12 cellular contexts compared by ENCODE assay signal in genomic region chr12:6547987-6548386, GRCh38. TPM values are rescaled to one million over a fixed set of nuclear protein-coding genes. Genes with fewer than 3 reads are reported as not detected.
DNase-seq lines count a peak whose midpoint lies in the region; ATAC-seq, FAIRE-seq and TF ChIP-seq lines count a peak whose summit lies in the region.
"Had no signal": no experiment of that assay in that cellular context is flagged by ENCODE, and none has a peak within 500 bp of the region (broad histone marks: within the 10 kb centered on the region; RNA-seq: fewer than 3 reads in every experiment).

No MANE protein-coding gene starts in this region.

- H3K27ac ChIP-seq in skin epidermis = peak overlapping the region in 13 of 21 experiments; percentile 3 to 85 (median 65)

- intact Hi-C loops in left cardiac atrium (cut with DNase I) = no loop called here

- peak in 1 of 2 donors; percentile 14 for ATAC-seq in left cardiac atrium
- ATAC-seq in GM21423 (IDR thresholded peaks at IDR 0.05; ENCODE audit: unreplicated experiment) = no peak
- no peak for ATAC-seq in GM19455 (IDR thresholded peaks at IDR 0.05; ENCODE audit: unreplicated experiment)
- no peak for ATAC-seq in HG02840 (IDR thresholded peaks at IDR 0.05; ENCODE audit: low FRiP score, unreplicated experiment)

- DNase-seq in GM03348 (ENCODE audit: low spot score) (peak; percentile 80), amniotic stem cell (lab: John Stamatoyannopoulos, UW) (peak; percentile 52), left cardiac atrium (peak; percentile 57), GM12891 (ENCODE audit: insufficient read length, low spot score) (no peak)
- DNase-seq: activated CD4-positive, alpha-beta T cell treated with anti-CD3 and anti-CD28 coated beads, Interleukin-2, amount 10 ng/mL, durations not matched to agents 24 days and 14 days; NCI-H1092; Peyer's patch had no signal

- TF ChIP-seq POLR2A in GM12891 (IDR thresholded peaks at IDR 0.05; ENCODE audit: low read depth, low read length) = no peak

- no peak overlapping the region for H3K4me3 ChIP-seq in skin epidermis
- H3K4me3 ChIP-seq: Peyer's patch had no signal

- FAIRE-seq in GM12891 (lab: Jason Lieb, UNC) = no peak
- FAIRE-seq: islet of Langerhans had no signal

TF ChIP-seq in GM12891, 5 proteins besides CTCF, POLR2A, EP300 and RAD21:
- TF ChIP-seq POU2F2 (IDR thresholded peaks at IDR 0.05; ENCODE audit: low read depth, low read length) (no peak), TAF1 (IDR thresholded peaks at IDR 0.05; ENCODE audit: low read depth, low read length) (no peak), SPI1 (IDR thresholded peaks at IDR 0.05; ENCODE audit: low read depth, low read length) (no peak), PAX5 (IDR thresholded peaks at IDR 0.05; ENCODE audit: insufficient read depth, low read length, severe bottlenecking) (no peak), POLR2AphosphoS5 (IDR thresholded peaks at IDR 0.05; ENCODE audit: low read depth, low read length) (no peak)

RNA-seq across cellular contexts. Expression of gene IFFO1, which starts 7.9 kb away (rescaled TPM):
- 10 to 100 TPM; 18.1 to 19.5 TPM for total RNA-seq in left cardiac atrium
- 9.9 TPM for polyA plus RNA-seq in GM12891 (2012; ENCODE audit: low read depth, missing spikeins)

RNA-seq across cellular contexts. Expression of gene GAPDH, which starts 13.7 kb away (rescaled TPM):
- total RNA-seq in left cardiac atrium = 1,000 to 10,000 TPM; 3,044 to 4,078 TPM
- polyA plus RNA-seq in GM12891 (2012; ENCODE audit: low read depth, missing spikeins) = 8,862 TPM

RNA-seq across cellular contexts. Expression of gene NOP2, which starts 20.1 kb away (rescaled TPM):
- 10 to 100 TPM; 16.0 to 30.5 TPM for total RNA-seq in left cardiac atrium
- 56.8 TPM for polyA plus RNA-seq in GM12891 (2012; ENCODE audit: low read depth, missing spikeins)

RNA-seq across cellular contexts. Expression of gene NCAPD2, which starts 54.1 kb away (rescaled TPM):
- total RNA-seq in left cardiac atrium = 10 to 100 TPM; 12.4 to 15.8 TPM
- polyA plus RNA-seq in GM12891 (2012; ENCODE audit: low read depth, missing spikeins) = 48.3 TPM

RNA-seq across cellular contexts. Expression of gene MRPL51, which starts 54.9 kb away (rescaled TPM):
- total RNA-seq in left cardiac atrium = 100 to 1,000 TPM; 202 to 203 TPM
- 236 TPM for polyA plus RNA-seq in GM12891 (2012; ENCODE audit: low read depth, missing spikeins)
